In the genomic region with DNA sequence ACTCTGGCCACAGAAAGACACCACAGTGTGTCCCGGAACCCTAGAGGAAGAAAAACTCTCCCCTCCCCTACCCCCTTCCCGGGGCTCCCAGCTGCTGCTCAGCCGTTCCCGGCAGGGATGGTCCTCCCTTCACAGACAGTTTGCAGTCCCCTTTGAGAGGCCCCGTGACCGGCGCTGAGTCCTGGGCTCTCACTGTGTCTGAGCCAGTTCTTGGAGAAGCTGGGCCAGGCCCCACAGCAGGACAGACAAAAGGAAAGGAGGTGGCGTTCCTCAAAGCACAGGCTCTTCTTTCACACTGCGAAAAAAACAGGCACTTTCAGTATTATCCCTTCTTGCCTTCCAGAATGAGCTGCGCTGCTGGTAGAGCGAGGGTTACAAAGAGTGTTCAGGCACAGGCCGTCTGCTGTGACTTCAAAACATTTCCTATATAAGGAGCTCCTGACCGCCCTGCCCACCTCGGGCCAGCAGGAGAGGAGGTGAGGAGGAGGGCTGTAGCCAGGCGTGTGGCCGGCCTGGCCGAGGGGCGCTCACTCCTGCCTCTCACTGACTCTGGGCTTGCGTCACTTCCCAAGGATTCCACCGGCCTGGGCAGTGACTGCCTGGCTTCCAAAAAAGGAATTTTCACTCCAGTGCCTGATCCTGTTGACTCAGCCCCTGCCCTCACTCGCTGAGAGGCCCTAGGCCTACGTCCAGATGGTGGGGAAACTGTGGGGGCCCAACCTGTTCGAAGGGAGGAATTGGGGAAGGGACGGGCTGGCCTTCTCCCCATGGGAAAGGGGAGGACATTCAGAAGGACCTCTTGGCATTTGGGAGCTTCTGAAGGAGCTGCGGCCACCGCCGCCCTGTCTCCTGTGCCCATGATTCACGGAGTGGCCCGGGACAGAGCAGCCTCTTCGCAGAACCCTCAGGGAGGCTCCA, we compare ENCODE assay signal across 1 cellular context.
TF ChIP-seq lines count a peak whose summit lies in the region.

No MANE protein-coding gene starts in this region.

TF ChIP-seq in H1, 55 proteins besides CTCF, POLR2A, EP300 and RAD21:
- TF ChIP-seq CREB1 (IDR thresholded peaks at IDR 0.05) (0 out of 2 replicates have a peak, but pooled peaks have one; percentile 41), PHF8 (conservative IDR thresholded peaks at IDR 0.05; ENCODE audit: low read depth, low read length) (peak; percentile 7; the same call in 1 of the 2 replicates), TBP (IDR thresholded peaks at IDR 0.05; ENCODE audit: low read depth, low read length) (peak; percentile 41; the same call in 1 of the 2 replicates), CEBPB (IDR thresholded peaks at IDR 0.05; ENCODE audit: low read depth, low read length) (peak; percentile 83), SUZ12 (IDR thresholded peaks at IDR 0.05; ENCODE audit: low read length) (no peak), POLR2AphosphoS5 (IDR thresholded peaks at IDR 0.05; ENCODE audit: low read depth, low read length) (peak; percentile 75), TEAD4 (IDR thresholded peaks at IDR 0.05; ENCODE audit: low read depth, low read length) (peak; percentile 11; the same call in 1 of the 2 replicates), GTF2F1 (IDR thresholded peaks at IDR 0.05; ENCODE audit: borderline replicate concordance, low read depth, low read length) (no peak), TAF7 (optimal IDR thresholded peaks at IDR 0.05; ENCODE audit: borderline replicate concordance, low read depth, low read length) (peak; percentile 11), SRF (IDR thresholded peaks at IDR 0.05; ENCODE audit: low read depth, low read length) (peak; percentile 90), TAF1 (IDR thresholded peaks at IDR 0.05; ENCODE audit: low read depth, low read length) (peak; percentile 62; the same call in 1 of the 2 replicates), ASH2L (IDR thresholded peaks at IDR 0.05; ENCODE audit: low read length) (peak; percentile 50), JUND (IDR thresholded peaks at IDR 0.05; ENCODE audit: low read length) (no peak; the same call in 1 of the 2 replicates)
- TF ChIP-seq, protein P1, sequence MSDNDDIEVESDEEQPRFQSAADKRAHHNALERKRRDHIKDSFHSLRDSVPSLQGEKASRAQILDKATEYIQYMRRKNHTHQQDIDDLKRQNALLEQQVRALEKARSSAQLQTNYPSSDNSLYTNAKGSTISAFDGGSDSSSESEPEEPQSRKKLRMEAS (IDR thresholded peaks at IDR 0.05) = peak; percentile 74
- TF ChIP-seq, protein P2, sequence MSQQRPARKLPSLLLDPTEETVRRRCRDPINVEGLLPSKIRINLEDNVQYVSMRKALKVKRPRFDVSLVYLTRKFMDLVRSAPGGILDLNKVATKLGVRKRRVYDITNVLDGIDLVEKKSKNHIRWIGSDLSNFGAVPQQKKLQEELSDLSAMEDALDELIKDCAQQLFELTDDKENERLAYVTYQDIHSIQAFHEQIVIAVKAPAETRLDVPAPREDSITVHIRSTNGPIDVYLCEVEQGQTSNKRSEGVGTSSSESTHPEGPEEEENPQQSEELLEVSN (IDR thresholded peaks at IDR 0.05) = peak; percentile 47; the same call in 1 of the 2 replicates
